ENCODE assay signal across 10 cellular contexts in genomic region chr11:113906038-113906437, GRCh38. TPM values are rescaled to one million over a fixed set of nuclear protein-coding genes. Genes with fewer than 3 reads are reported as not detected.
DNase-seq lines count a peak whose midpoint lies in the region; ATAC-seq, FAIRE-seq and TF ChIP-seq lines count a peak whose summit lies in the region.
"Had no signal": no experiment of that assay in that cellular context is flagged by ENCODE, and none has a peak within 500 bp of the region (broad histone marks: within the 10 kb centered on the region; RNA-seq: fewer than 3 reads in every experiment).

No MANE protein-coding gene starts in this region.

- no peaks in the 10 kb centered on the region for H3K79me1 ChIP-seq in mesendoderm (ENCODE audit: low read length)

- H4K5ac ChIP-seq in mesendoderm (ENCODE audit: low read length) = no peak overlapping the region

- H2BK120ac ChIP-seq in mesendoderm (ENCODE audit: low read depth, low read length) = no peak overlapping the region

- H3K4me3 ChIP-seq in adipocyte (ENCODE audit: low read length) = no peak overlapping the region
- H3K4me3 ChIP-seq in mesendoderm (ENCODE audit: low read length) = no peak overlapping the region

- DNase-seq in Daoy (ENCODE audit: low read depth) = peak; percentile 56
- peak; percentile 20 for DNase-seq in NAMALWA (ENCODE audit: low spot score)
- DNase-seq in adipocyte (ENCODE audit: low read depth) = peak; percentile 28
- peak; percentile 70 for DNase-seq in mesendoderm
- no peak for DNase-seq in GM19240 (ENCODE audit: insufficient read length, low spot score)
- DNase-seq in NCI-H2107 (lab: John Stamatoyannopoulos, UW) = no peak
- DNase-seq in GM12892 (ENCODE audit: insufficient read length) = no peak
- DNase-seq: activated CD8-positive, alpha-beta T cell treated with anti-CD3 and anti-CD28 coated beads for 36 hours; naive thymus-derived CD4-positive, alpha-beta T cell had no signal

- no peak overlapping the region for H3K27ac ChIP-seq in mesendoderm (ENCODE audit: low read depth, low read length)

- no peak for FAIRE-seq in GM12892 (lab: Jason Lieb, UNC)

- H2BK15ac ChIP-seq in mesendoderm (replicated peaks; ENCODE audit: low read depth) = no peak overlapping the region

- WGBS in mesendoderm (ENCODE audit: extremely low coverage, insufficient coverage, low lambda C conversion rate) = no CpG with 5 or more reads among the region's 4 CpGs

- no peak overlapping the region for H3K23ac ChIP-seq in mesendoderm (ENCODE audit: low read length)

- H3K4me1 ChIP-seq in adipocyte (ENCODE audit: control insufficient read depth, insufficient read depth, low read length) (no peaks in the 10 kb centered on the region), mesendoderm (ENCODE audit: control insufficient read depth, low read depth, low read length) (no peaks in the 10 kb centered on the region)

- no peak for ATAC-seq in HG03196 (IDR thresholded peaks at IDR 0.05; ENCODE audit: unreplicated experiment)
- ATAC-seq: activated CD8-positive, alpha-beta T cell treated with anti-CD3 and anti-CD28 coated beads for 36 hours; naive thymus-derived CD4-positive, alpha-beta T cell had no signal

- H4K8ac ChIP-seq in mesendoderm (ENCODE audit: low read depth, low read length) = no peak overlapping the region

- H3K36me3 ChIP-seq in adipocyte (ENCODE audit: control insufficient read depth, insufficient read depth, low read length, severe bottlenecking) (no peaks in the 10 kb centered on the region), mesendoderm (ENCODE audit: control insufficient read depth, insufficient read depth, low read length) (no peaks in the 10 kb centered on the region)

- H3K4ac ChIP-seq in mesendoderm (ENCODE audit: low read depth, low read length) = no peak overlapping the region

- H2BK5ac ChIP-seq in mesendoderm (ENCODE audit: low read length) = no peak overlapping the region

- no peak for TF ChIP-seq POLR2A in GM12892 (IDR thresholded peaks at IDR 0.05; ENCODE audit: low read depth, low read length)

- no peak overlapping the region for H2AK5ac ChIP-seq in mesendoderm (ENCODE audit: low read length)

- peaks cover 64% of the 10 kb centered on the region for H3K27me3 ChIP-seq in adipocyte (replicated peaks; ENCODE audit: control insufficient read depth, insufficient read depth, low read length)
- no peaks in the 10 kb centered on the region for H3K27me3 ChIP-seq in mesendoderm (ENCODE audit: insufficient read depth, low read length, poor library complexity)

- no peaks in the 10 kb centered on the region for H3K9me3 ChIP-seq in adipocyte (ENCODE audit: control insufficient read depth, low read length)

- no peak overlapping the region for H3K56ac ChIP-seq in mesendoderm (ENCODE audit: low read length)

- H3K18ac ChIP-seq in mesendoderm (ENCODE audit: low read length) = no peak overlapping the region

- H3K4me2 ChIP-seq in mesendoderm (ENCODE audit: low read length) = no peak overlapping the region

- no peaks in the 10 kb centered on the region for H3K79me2 ChIP-seq in mesendoderm (ENCODE audit: control insufficient read depth, insufficient read depth, low read length)

- H3K9ac ChIP-seq in adipocyte (ENCODE audit: low read length) = no peak overlapping the region
- no peak overlapping the region for H3K9ac ChIP-seq in mesendoderm (ENCODE audit: low read length)

RNA-seq across cellular contexts. Expression of gene HTR3B, which starts 1.4 kb away (rescaled TPM):
- not detected in 2 replicates for total RNA-seq in Daoy (2014; rRNA removed; shearing (Covaris generic))
- polyA plus RNA-seq in mesendoderm (2013, experiment 1 of 2) = 0.13 TPM
- polyA plus RNA-seq in mesendoderm (2013, experiment 2 of 2) = 0.14 TPM
- not detected for polyA plus RNA-seq in GM12892 (2012; ENCODE audit: missing spikeins)
- total RNA-seq: activated CD8-positive, alpha-beta T cell treated with anti-CD3 and anti-CD28 coated beads for 36 hours; naive thymus-derived CD4-positive, alpha-beta T cell had no signal
- polyA plus RNA-seq: naive thymus-derived CD4-positive, alpha-beta T cell had no signal

RNA-seq across cellular contexts. Expression of gene USP28, which starts 30.7 kb away (rescaled TPM):
- 29.7 and 29.9 TPM in 2 replicates for total RNA-seq in Daoy (2014; rRNA removed; shearing (Covaris generic))
- 34.2 TPM for polyA plus RNA-seq in mesendoderm (2013, experiment 1 of 2)
- polyA plus RNA-seq in mesendoderm (2013, experiment 2 of 2) = 34.9 TPM
- polyA plus RNA-seq in GM12892 (2012; ENCODE audit: missing spikeins) = 23.4 TPM

Comparison
In these comparisons a context has a peak if more than half of its experiments do, and no peak if none do; other contexts are left out.
1. DNase-seq: peak in Daoy (single experiment), NAMALWA (single experiment), adipocyte (single experiment) and mesendoderm (single experiment); none in GM19240 (single experiment), NCI-H2107 (single experiment) and GM12892 (single experiment).